In the genomic region with DNA sequence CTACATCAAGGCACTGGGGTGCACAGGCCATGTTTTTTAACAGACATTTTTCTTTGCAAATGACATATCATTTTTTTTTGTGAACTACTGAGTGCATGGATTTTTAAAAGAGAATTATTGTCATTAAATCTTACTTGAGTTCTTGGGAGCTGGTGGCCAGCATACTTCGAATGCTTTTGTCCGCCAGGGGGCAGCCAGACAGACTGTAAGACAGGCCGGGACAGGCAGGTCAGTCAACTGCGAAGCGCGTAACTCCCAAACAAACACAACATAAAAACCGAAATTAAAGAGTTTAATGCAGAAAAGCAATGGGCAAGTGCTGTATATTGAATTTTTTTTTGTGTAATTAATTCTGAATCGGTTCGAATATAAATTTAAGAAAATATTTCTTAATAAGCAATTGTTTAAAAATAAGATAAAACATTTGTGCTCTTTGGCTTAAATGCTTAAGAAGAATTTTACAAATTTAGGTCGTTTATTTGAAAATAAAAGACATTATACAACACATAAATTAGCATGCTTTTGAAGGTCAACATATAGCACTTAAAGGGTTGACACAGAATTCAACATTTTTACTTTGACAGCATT, we compare ENCODE assay signal across 8 cellular contexts.
DNase-seq lines count a peak whose midpoint lies in the region; ATAC-seq and TF ChIP-seq lines count a peak whose summit lies in the region.

No MANE protein-coding gene starts in this region.

- no TSS peak for BruUV-seq in HCT116 (replicated peaks; lab: Mats Ljungman, UMichigan)

- H3K4me1 ChIP-seq in HCT116 (ENCODE audit: control insufficient read depth in 1 of 2, insufficient read depth in 2 of 2, low read length in 2 of 2) (no peaks in the 10 kb centered on the region), gastrocnemius medialis (no peaks in the 10 kb centered on the region)

- H3K36me3 ChIP-seq in HCT116 (ENCODE audit: control insufficient read depth in 1 of 2, insufficient read depth in 2 of 2, low read length in 2 of 2) (no peaks in the 10 kb centered on the region), brain microvascular endothelial cell (replicated peaks) (no peaks in the 10 kb centered on the region), gastrocnemius medialis (no peaks in the 10 kb centered on the region)

- no peaks in the 10 kb centered on the region for H3K79me2 ChIP-seq in HCT116 (ENCODE audit: insufficient read depth, low read length)

- H3K27ac ChIP-seq in HCT116 (ENCODE audit: low read depth, low read length) = no peak overlapping the region
- no peak overlapping the region for H3K27ac ChIP-seq in RWPE1
- no peak overlapping the region for H3K27ac ChIP-seq in brain microvascular endothelial cell
- H3K27ac ChIP-seq in gastrocnemius medialis = no peak overlapping the region

- intact Hi-C loops in HCT116 (cut with micrococcal nuclease) = no loop called here
- intact Hi-C loops in gastrocnemius medialis (cut with DNase I; ENCODE audit: low total_unique reads) = no loop called here

- RAD21 ChIA-PET in HCT116 (lab: Charles Lee; ENCODE audit: low non-redundant PET in 1 of 2, low total read pairs in 2 of 2, uncharacterized antibody in 2 of 2, unreplicated experiment in 2 of 2) = no interaction called here

- H3K9ac ChIP-seq in HCT116 (ENCODE audit: low read length) = no peak overlapping the region

- H2AFZ ChIP-seq in HCT116 (ENCODE audit: low read depth, low read length, poor library complexity, severe bottlenecking) = peak overlapping the region; percentile 45

- TF ChIP-seq CTCF in HCT116 (IDR thresholded peaks at IDR 0.05 in 2 of 3, conservative IDR thresholded peaks at IDR 0.05 in 1 of 3; ENCODE audit: borderline replicate concordance in 1 of 3, insufficient read depth in 1 of 3, low read depth in 2 of 3, low read length in 2 of 3) (peak; percentile 25 to 82 (median 78); a peak in 5 of 6 replicates), RWPE1 (conservative IDR thresholded peaks at IDR 0.05; ENCODE audit: low read depth) (peak; percentile 62), brain microvascular endothelial cell (IDR thresholded peaks at IDR 0.05; ENCODE audit: low read depth, low read length, missing control alignments) (peak; percentile 90), gastrocnemius medialis (IDR thresholded peaks at IDR 0.05 in 4 of 5, conservative IDR thresholded peaks at IDR 0.05 in 1 of 5) (peak in 2 of 5 experiments; percentile 43 to 53)

- H3K9me3 ChIP-seq in HCT116 (ENCODE audit: control insufficient read depth in 1 of 2, insufficient read depth in 1 of 2, low read depth in 1 of 2, low read length in 2 of 2) (no peaks in the 10 kb centered on the region), gastrocnemius medialis (no peaks in the 10 kb centered on the region)

- H3K4me2 ChIP-seq in HCT116 (ENCODE audit: low read length) = no peak overlapping the region

- H3K4me3 ChIP-seq in HCT116 (replicated peaks in 1 of 2; ENCODE audit: low read depth in 1 of 2, low read length in 2 of 2) (no peak overlapping the region), brain microvascular endothelial cell (ENCODE audit: low read depth, low read length) (no peak overlapping the region), gastrocnemius medialis (no peak overlapping the region)

- H3K27me3 ChIP-seq in HCT116 (ENCODE audit: insufficient read depth, low read length) = peaks cover 25% of the 10 kb centered on the region
- no peaks in the 10 kb centered on the region for H3K27me3 ChIP-seq in brain microvascular endothelial cell (replicated peaks)
- H3K27me3 ChIP-seq in gastrocnemius medialis = no peaks in the 10 kb centered on the region

- no peak for TF ChIP-seq POLR2A in HCT116 (IDR thresholded peaks at IDR 0.05; ENCODE audit: borderline replicate concordance, extremely low read depth, insufficient read depth, insufficient read length)
- no peak for TF ChIP-seq POLR2A in gastrocnemius medialis (IDR thresholded peaks at IDR 0.05)

- in situ Hi-C loops in brain microvascular endothelial cell (cut with HindIII; ENCODE audit: low pct_ligation_motif_present, low sequenced_read_pairs) (no loop called here), gastrocnemius medialis (cut with MboI; ENCODE audit: low sequenced_read_pairs in 4 of 4) (no loop called here)

- TF ChIP-seq RAD21 in HCT116 (IDR thresholded peaks at IDR 0.05; ENCODE audit: low read depth) = peak; percentile 36; the same call in 1 of the 2 replicates

- POLR2A ChIA-PET in HCT116 (lab: Charles Lee) (no interaction called here), RWPE1 (lab: Yijun Ruan, JAX; ENCODE audit: low non-redundant PET) (interaction anchor here (0.7 kb wide), 1 partner anchor 88 kb away, joined by 4 read pairs; no protein-coding TSS in a partner anchor)

- H3K9me2 ChIP-seq in HCT116 (ENCODE audit: insufficient read depth) = no peaks in the 10 kb centered on the region

- H4K20me1 ChIP-seq in HCT116 (ENCODE audit: insufficient read depth) = no peaks in the 10 kb centered on the region

- DNase-seq in EH (ENCODE audit: low read depth) (peak; percentile 54), HCT116 (ENCODE audit: low read depth, low spot score) (peak; percentile 47), RWPE1 (ENCODE audit: low spot score) (peak; percentile 55), brain microvascular endothelial cell (peak; percentile 83), islet precursor cell (peak; percentile 84), gastrocnemius medialis (no peak), NCI-H2171 (lab: John Stamatoyannopoulos, UW) (no peak)
- DNase-seq in stimulated activated CD4-positive, alpha-beta T cell treated with anti-CD3 and anti-CD28 coated beads, Interleukin-4, amount 100 ng/mL, for 4 hours = peak; percentile 9 to 27

- CTCF ChIA-PET in HCT116 (lab: Charles Lee) = interaction anchor here (0.6 to 1.4 kb wide), 2 partner anchors 11 to 12 kb away, joined by 4 read pairs; no protein-coding TSS in a partner anchor
- CTCF ChIA-PET in RWPE1 (lab: Yijun Ruan, JAX) = interaction anchor here (0.6 to 1.4 kb wide), 7 partner anchors 16 to 436 kb away, joined by 3 to 5 read pairs (median 4); no protein-coding TSS in a partner anchor

- ATAC-seq in HCT116 (peak; percentile 78), gastrocnemius medialis (no peak)

TF ChIP-seq in HCT116, 20 proteins besides CTCF, POLR2A, EP300 and RAD21:
- no peak for TF ChIP-seq REST (IDR thresholded peaks at IDR 0.05; ENCODE audit: low read depth)
- TF ChIP-seq EZH2 (IDR thresholded peaks at IDR 0.05) = no peak
- no peak for TF ChIP-seq ZFX (IDR thresholded peaks at IDR 0.05)
- no peak for TF ChIP-seq ATF3 (IDR thresholded peaks at IDR 0.05)
- no peak for TF ChIP-seq CBX3 (IDR thresholded peaks at IDR 0.05; ENCODE audit: low read depth)
- TF ChIP-seq TCF7L2 (IDR thresholded peaks at IDR 0.05; ENCODE audit: borderline replicate concordance, extremely low read depth, insufficient read depth, insufficient read length) = no peak

Comparison
In these comparisons a context has a peak if more than half of its experiments do, and no peak if none do; other contexts are left out.
1. DNase-seq: peak in EH (single experiment), HCT116 (single experiment), RWPE1 (single experiment), brain microvascular endothelial cell (single experiment), islet precursor cell (single experiment) and stimulated activated CD4-positive, alpha-beta T cell treated with anti-CD3 and anti-CD28 coated beads, Interleukin-4, amount 100 ng/mL, for 4 hours (2 of 2); none in gastrocnemius medialis (0 of 2) and NCI-H2171 (single experiment).